Comparison of ENCODE assay signal across 24 cellular contexts in the genomic region with DNA sequence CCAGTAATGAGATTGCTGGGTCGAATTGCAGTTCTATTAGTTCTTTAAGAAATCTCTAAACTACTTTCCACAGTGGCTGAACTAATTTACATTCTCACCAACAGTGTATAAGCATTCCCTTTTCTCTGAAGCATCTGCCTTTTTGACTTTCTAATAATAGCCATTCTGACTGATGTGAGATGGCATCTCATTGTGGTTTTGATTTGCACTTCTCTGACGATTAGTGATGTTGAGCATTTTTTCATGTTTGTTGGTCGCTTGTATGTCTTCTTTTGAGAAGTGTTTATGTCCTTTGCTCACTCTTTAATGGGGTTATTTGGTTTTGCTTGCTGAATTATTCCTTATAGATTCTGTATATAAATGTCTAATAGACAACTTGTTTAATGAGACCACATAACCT.
"Had no signal": no experiment of that assay in that cellular context is flagged by ENCODE, and none has a peak within 500 bp of the region (broad histone marks: within the 10 kb centered on the region; RNA-seq: fewer than 3 reads in every experiment).

No MANE protein-coding gene starts in this region.

- ATAC-seq: naive thymus-derived CD4-positive, alpha-beta T cell; natural killer cell; psoas muscle; right cardiac atrium; sciatic nerve; stimulated activated effector memory CD8-positive, alpha-beta T cell treated with anti-CD3 and anti-CD28 coated beads, Interleukin-12 subunit alpha, Interleukin-12 subunit beta, amount 100 ng/mL, for 72 hours; stimulated activated naive B cell treated with anti-CD40 and anti-IgM and Interleukin-4, amounts not matched to agents 10 μg/mL and 1 μg/mL and 100 μg/mL, for 72 hours; upper lobe of right lung had no signal

- H3K9me3 ChIP-seq: ovary, upper lobe of right lung, uterus had no signal

- H3K79me2 ChIP-seq: parathyroid adenoma had no signal

- H3K27me3 ChIP-seq: neural progenitor cell, ovary, stomach, tibial artery, transverse colon, upper lobe of right lung, uterus had no signal

- H3K4me1 ChIP-seq: parathyroid adenoma, psoas muscle, stomach, tibial artery, upper lobe of right lung, uterus had no signal

- H3K4me2 ChIP-seq: neural progenitor cell had no signal

- H3K36me3 ChIP-seq: ovary, stomach, thoracic aorta, tibial artery, transverse colon, upper lobe of right lung had no signal

- H2AFZ ChIP-seq: neural progenitor cell, parathyroid adenoma had no signal

- H3K27ac ChIP-seq: neural progenitor cell, ovary, parathyroid adenoma, psoas muscle, stomach, thoracic aorta, tibial artery, transverse colon, upper lobe of right lung, uterus had no signal

- H3K9ac ChIP-seq: neural progenitor cell, parathyroid adenoma had no signal

- H3K4me3 ChIP-seq: neural progenitor cell, ovary, psoas muscle, stomach, thoracic aorta, tibial artery, transverse colon, upper lobe of right lung, uterus had no signal

- DNase-seq: naive thymus-derived CD4-positive, alpha-beta T cell; natural killer cell; occipital lobe; ovary; posterior cingulate gyrus; psoas muscle; right cardiac atrium; small intestine; stimulated activated CD4-positive, alpha-beta T cell treated with anti-CD3 and anti-CD28 coated beads, Interleukin-15, amount 100 ng/mL, for 24 hours; stimulated activated CD4-positive, alpha-beta T cell treated with anti-CD3 and anti-CD28 coated beads, Interleukin-2, amount 100 ng/mL, for 24 hours; stimulated activated CD4-positive, alpha-beta T cell treated with anti-CD3 and anti-CD28 coated beads, Interleukin-2, amount 100 ng/mL, for 48 hours; stimulated activated CD4-positive, alpha-beta T cell treated with anti-CD3 and anti-CD28 coated beads, Interleukin-4, amount 100 ng/mL, for 24 hours; stimulated activated naive B cell treated with anti-CD40 and anti-IgM and Interleukin-4, amounts not matched to agents 10 μg/mL and 1 μg/mL and 100 μg/mL, for 72 hours; stimulated activated naive CD4-positive, alpha-beta T cell treated with Interleukin-2 at 50 U/mL for 16 hours; stomach; tibial artery; transverse colon; upper lobe of right lung; uterus had no signal
